In the genomic region with DNA sequence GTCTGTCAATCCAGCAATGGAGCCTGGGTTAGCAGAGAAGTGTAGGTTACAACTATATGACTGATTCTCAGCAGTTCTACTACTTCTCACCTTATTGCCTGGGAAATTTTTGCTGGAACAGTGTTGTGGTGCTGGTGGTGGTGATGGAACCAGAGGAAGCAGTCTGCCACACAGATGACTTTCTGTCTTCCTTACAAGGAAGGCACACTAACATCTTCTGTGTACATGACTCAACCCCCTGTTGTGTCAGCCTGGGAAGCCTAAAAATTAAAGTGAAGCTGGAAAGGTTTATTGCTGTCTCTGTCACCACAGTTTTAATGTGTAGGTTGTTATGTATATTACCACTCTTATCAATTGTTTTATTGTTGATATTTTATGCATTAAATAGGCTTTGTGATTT, we compare ENCODE assay signal across 29 cellular contexts. TPM values are rescaled to one million over a fixed set of nuclear protein-coding genes. Genes with fewer than 3 reads are reported as not detected.
"Had no signal": no experiment of that assay in that cellular context is flagged by ENCODE, and none has a peak within 500 bp of the region (broad histone marks: within the 10 kb centered on the region; RNA-seq: fewer than 3 reads in every experiment).

No MANE protein-coding gene starts in this region.

- DNase-seq: activated CD4-positive, alpha-beta memory T cell treated with anti-CD3 and anti-CD28 coated beads for 36 hours; activated CD4-positive, alpha-beta T cell treated with anti-CD3 and anti-CD28 coated beads, Interleukin-2, amount 10 ng/mL, durations not matched to agents 24 days and 14 days; activated CD4-positive, CD25-positive, alpha-beta regulatory T cell treated with anti-CD3 and anti-CD28 coated beads, Interleukin-2, amount 50 U/mL, for 72 hours; activated CD8-positive, alpha-beta memory T cell treated with anti-CD3 and anti-CD28 coated beads, Interleukin-2, amount 50 U/mL, for 4 hours; activated gamma-delta T cell treated with Interleukin-2 at 50 U/mL for 16 hours; activated naive CD4-positive, alpha-beta T cell treated with anti-CD3 and anti-CD28 coated beads, Interleukin-2, amount 50 U/mL, for 16 hours; activated T-cell treated with anti-CD3 and anti-CD28 coated beads, Interleukin-2, amount 50 U/mL, for 1 hour; amniotic stem cell; caudate nucleus; cortex of kidney; effector memory CD8-positive, alpha-beta T cell; foreskin fibroblast; heart left ventricle; hypothalamus; immature natural killer cell; kidney; lower lobe of right lung; mesendoderm; natural killer cell; occipital lobe; psoas muscle; stimulated activated naive CD4-positive, alpha-beta T cell; T-helper 9 cell; tibial artery; upper lobe of right lung had no signal

- H3K4me3 ChIP-seq: heart left ventricle, lower lobe of right lung, neural progenitor cell, psoas muscle, suprapubic skin, tibial artery, upper lobe of right lung had no signal

- H3K27me3 ChIP-seq: heart left ventricle, neural progenitor cell, suprapubic skin, tibial artery, upper lobe of right lung had no signal

- H3K36me3 ChIP-seq: heart left ventricle, lower lobe of right lung, neural progenitor cell, suprapubic skin, tibial artery, upper lobe of right lung had no signal

RNA-seq across cellular contexts. Expression of a gene that starts 40.3 kb away (rescaled TPM):
- total RNA-seq: activated CD4-positive, alpha-beta memory T cell treated with anti-CD3 and anti-CD28 coated beads for 36 hours; activated CD4-positive, alpha-beta T cell treated with anti-CD3 and anti-CD28 coated beads, Interleukin-2, amount 10 ng/mL, durations not matched to agents 24 days and 14 days; chondrocyte; left lobe of liver; lower lobe of right lung; natural killer cell; suprapubic skin; upper lobe of right lung had no signal
- polyA plus RNA-seq: immature natural killer cell had no signal
